19 cellular contexts compared by ENCODE assay signal in genomic region chr1:111453706-111454105, GRCh38. TPM values are rescaled to one million over a fixed set of nuclear protein-coding genes. Genes with fewer than 3 reads are reported as not detected.
DNase-seq lines count a peak whose midpoint lies in the region; ATAC-seq and TF ChIP-seq lines count a peak whose summit lies in the region.
"Had no signal": no experiment of that assay in that cellular context is flagged by ENCODE, and none has a peak within 500 bp of the region (broad histone marks: within the 10 kb centered on the region; RNA-seq: fewer than 3 reads in every experiment).

No MANE protein-coding gene starts in this region.

- H3K4me1 Mint-ChIP-seq in activated CD4-positive, alpha-beta T cell treated with anti-CD3 and anti-CD28 coated beads, Interleukin-2, amount 10 ng/mL, durations not matched to agents 7 days and 5 days, result peaks cover 71% of the 10 kb centered on the region
- H3K4me1 Mint-ChIP-seq in CD4-positive, alpha-beta T cell (ENCODE audit: low read depth), result peaks cover 72% of the 10 kb centered on the region

- no peak overlapping the region for H3K27ac ChIP-seq in CD4-positive, alpha-beta T cell (ENCODE audit: low read depth, low read length)
- H3K27ac ChIP-seq in HEK293 (ENCODE audit: extremely low read depth, low read depth, low read length), result no peak overlapping the region
- H3K27ac ChIP-seq: GM23248 had no signal

- H3K36me3 Mint-ChIP-seq in activated CD4-positive, alpha-beta T cell treated with anti-CD3 and anti-CD28 coated beads, Interleukin-2, amount 10 ng/mL, durations not matched to agents 7 days and 5 days (ENCODE audit: low read depth), result peaks cover 84% of the 10 kb centered on the region
- peaks cover 91% of the 10 kb centered on the region for H3K36me3 Mint-ChIP-seq in CD4-positive, alpha-beta T cell (ENCODE audit: low read depth)

- no peaks in the 10 kb centered on the region for H3K9me3 ChIP-seq in CD4-positive, alpha-beta T cell (ENCODE audit: control insufficient read depth, low read length)
- no peaks in the 10 kb centered on the region for H3K9me3 ChIP-seq in HEK293 (ENCODE audit: control insufficient read depth, insufficient read depth, low read depth, low read length)
- H3K9me3 ChIP-seq: HAP-1 had no signal

- H3K4me3 ChIP-seq in HEK293 (ENCODE audit: low read depth, low read length), result no peak overlapping the region
- H3K4me3 ChIP-seq: GM23248, HAP-1 had no signal

- no peaks in the 10 kb centered on the region for H3K4me1 ChIP-seq in HEK293 (ENCODE audit: control insufficient read depth, insufficient read depth, low read length)

- H3K27me3 Mint-ChIP-seq in activated CD4-positive, alpha-beta T cell treated with anti-CD3 and anti-CD28 coated beads, Interleukin-2, amount 10 ng/mL, durations not matched to agents 7 days and 5 days, result no peaks in the 10 kb centered on the region
- no peaks in the 10 kb centered on the region for H3K27me3 Mint-ChIP-seq in CD4-positive, alpha-beta T cell
- H3K27me3 Mint-ChIP-seq: B cell had no signal

- peak overlapping the region; percentile 48 for H3K27ac Mint-ChIP-seq in activated CD4-positive, alpha-beta T cell treated with anti-CD3 and anti-CD28 coated beads, Interleukin-2, amount 10 ng/mL, durations not matched to agents 7 days and 5 days
- H3K27ac Mint-ChIP-seq in CD4-positive, alpha-beta T cell, result peak overlapping the region; percentile 27
- H3K27ac Mint-ChIP-seq: B cell had no signal

- H3K9me3 Mint-ChIP-seq in activated CD4-positive, alpha-beta T cell treated with anti-CD3 and anti-CD28 coated beads, Interleukin-2, amount 10 ng/mL, durations not matched to agents 7 days and 5 days, result no peaks in the 10 kb centered on the region
- no peaks in the 10 kb centered on the region for H3K9me3 Mint-ChIP-seq in CD4-positive, alpha-beta T cell

- no peak overlapping the region for H3K4me3 Mint-ChIP-seq in activated CD4-positive, alpha-beta T cell treated with anti-CD3 and anti-CD28 coated beads, Interleukin-2, amount 10 ng/mL, durations not matched to agents 7 days and 5 days
- peak overlapping the region; percentile 39 for H3K4me3 Mint-ChIP-seq in CD4-positive, alpha-beta T cell
- H3K4me3 Mint-ChIP-seq: B cell had no signal

- intact Hi-C loops in CD4-positive, alpha-beta T cell (cut with DNase I, micrococcal nuclease), result no loop called here

- H3K27me3 ChIP-seq in CD4-positive, alpha-beta T cell (ENCODE audit: control insufficient read depth, insufficient read depth, low read length), result no peaks in the 10 kb centered on the region

- peaks cover 34 to 82% of the 10 kb centered on the region in 2 experiments for H3K36me3 ChIP-seq in HEK293 (ENCODE audit: control insufficient read depth in 2 of 2, insufficient read depth in 1 of 2, low read length in 2 of 2)

- no peak for TF ChIP-seq CTCF in CD4-positive, alpha-beta T cell (IDR thresholded peaks at IDR 0.05)
- no peak for TF ChIP-seq CTCF in HEK293 (tag by site-specific recombination; IDR thresholded peaks at IDR 0.05)

- ATAC-seq in CD4-positive, alpha-beta T cell (ENCODE audit: poor library complexity), result no peak
- ATAC-seq in HG02678 (IDR thresholded peaks at IDR 0.05; ENCODE audit: unreplicated experiment), result no peak

- POLR2A ChIA-PET in activated CD4-positive, alpha-beta T cell treated with anti-CD3 and anti-CD28 coated beads, Interleukin-2, amount 10 ng/mL, durations not matched to agents 7 days and 5 days (lab: Charles Lee), result no interaction called here
- POLR2A ChIA-PET in CD4-positive, alpha-beta T cell (lab: Charles Lee), result interaction anchor here (1.0 to 2.1 kb wide), 3 partner anchors 17 to 54 kb away, joined by 3 to 6 read pairs (median 4); no protein-coding TSS in a partner anchor
- POLR2A ChIA-PET in HEK293 (lab: Yijun Ruan, JAX), result no interaction called here

- no peak for DNase-seq in activated CD4-positive, alpha-beta T cell treated with anti-CD3 and anti-CD28 coated beads, Interleukin-2, amount 10 ng/mL, durations not matched to agents 7 days and 5 days
- DNase-seq in activated CD4-positive, alpha-beta T cell treated with anti-CD3 and anti-CD28 coated beads, Interleukin-2, amount 50 U/mL, for 1 hour, result no peak
- DNase-seq in CD4-positive, alpha-beta T cell, result no peak
- DNase-seq in amniotic epithelial cell (ENCODE audit: low read depth) (peak; percentile 11), NCI-H510A treated with DMSO at 0.1 percent for 48 hours (lab: John Stamatoyannopoulos, UW) (no peak), GF-D8 (lab: John Stamatoyannopoulos, UW) (no peak)
- DNase-seq: DMS53, GM23248, NCI-H1092 treated with DMSO at 0.1 percent for 48 hours, NCI-H510A, NCI-H774, OCI-M1, Right ventricle myocardium superior had no signal

- CTCF ChIA-PET in activated CD4-positive, alpha-beta T cell treated with anti-CD3 and anti-CD28 coated beads, Interleukin-2, amount 10 ng/mL, durations not matched to agents 7 days and 5 days (lab: Charles Lee), result interaction anchor here (0.6 to 1.6 kb wide), 5 partner anchors 9 to 474 kb away, joined by 4 to 7 read pairs (median 4); no protein-coding TSS in a partner anchor
- CTCF ChIA-PET in CD4-positive, alpha-beta T cell (lab: Charles Lee), result interaction anchor here (1.2 kb wide), 1 partner anchor 232 kb away, joined by 3 read pairs; no protein-coding TSS in a partner anchor
- CTCF ChIA-PET in HEK293 (lab: Yijun Ruan, JAX), result interaction anchor here (0.8 kb wide), 1 partner anchor 168 kb away, joined by 3 read pairs; no protein-coding TSS in a partner anchor

TF ChIP-seq in HEK293, 187 proteins besides CTCF, POLR2A, EP300 and RAD21:
- TF ChIP-seq ZNF664 (tag by site-specific recombination; IDR thresholded peaks at IDR 0.05) (peak; percentile 41; the same call in 1 of the 2 replicates), ZEB2 (tag by site-specific recombination; IDR thresholded peaks at IDR 0.05) (no peak)
TF ChIP-seq in HEK293: peak in this region for 1.

RNA-seq across cellular contexts. Expression of gene ATP5PB, which starts 4.4 kb away (rescaled TPM):
- 100 to 1,000 TPM; 321 to 348 TPM for total RNA-seq in activated CD4-positive, alpha-beta T cell treated with anti-CD3 and anti-CD28 coated beads, Interleukin-2, amount 10 ng/mL, durations not matched to agents 7 days and 5 days
- 10 to 100 TPM; 47.3 to 51.5 TPM for total RNA-seq in CD4-positive, alpha-beta T cell

RNA-seq across cellular contexts. Expression of gene WDR77, which starts 4.7 kb away (rescaled TPM):
- 10 to 100 TPM; 46.1 to 48.6 TPM for total RNA-seq in activated CD4-positive, alpha-beta T cell treated with anti-CD3 and anti-CD28 coated beads, Interleukin-2, amount 10 ng/mL, durations not matched to agents 7 days and 5 days
- total RNA-seq in CD4-positive, alpha-beta T cell, result 10 to 100 TPM; 12.4 to 15.1 TPM

RNA-seq across cellular contexts. Expression of gene C1orf162, which starts 20.1 kb away (rescaled TPM):
- 10 to 100 TPM; 34.5 to 49.8 TPM for total RNA-seq in activated CD4-positive, alpha-beta T cell treated with anti-CD3 and anti-CD28 coated beads, Interleukin-2, amount 10 ng/mL, durations not matched to agents 7 days and 5 days
- 10 to 100 TPM; 21.0 to 22.1 TPM for total RNA-seq in CD4-positive, alpha-beta T cell
- total RNA-seq: A172, GM23248 had no signal

RNA-seq across cellular contexts. Expression of gene OVGP1, which starts 26.2 kb away (rescaled TPM):
- total RNA-seq in activated CD4-positive, alpha-beta T cell treated with anti-CD3 and anti-CD28 coated beads, Interleukin-2, amount 10 ng/mL, durations not matched to agents 7 days and 5 days, result 1 to 10 TPM; 1.6 to 1.7 TPM
- 10 to 100 TPM; 10.2 to 11.7 TPM for total RNA-seq in CD4-positive, alpha-beta T cell
- total RNA-seq: A172 had no signal

RNA-seq across cellular contexts. Expression of gene ADORA3, which starts 49.7 kb away (rescaled TPM):
- total RNA-seq in activated CD4-positive, alpha-beta T cell treated with anti-CD3 and anti-CD28 coated beads, Interleukin-2, amount 10 ng/mL, durations not matched to agents 7 days and 5 days, result under 1 TPM; 0.15 TPM
- total RNA-seq in CD4-positive, alpha-beta T cell, result not detected
- total RNA-seq: A172, GM23248, LHCN-M2 had no signal

Comparison
In these comparisons a context has a peak if more than half of its experiments do, and no peak if none do; other contexts are left out.
1. RNA of gene ATP5PB, which starts 4.4 kb away (total RNA-seq): 321 to 348 TPM in activated CD4-positive, alpha-beta T cell treated with anti-CD3 and anti-CD28 coated beads, Interleukin-2, amount 10 ng/mL, durations not matched to agents 7 days and 5 days; 47.3 to 51.5 TPM in CD4-positive, alpha-beta T cell; every median in the first group is over 4 times any median in the second.